Comparison of ENCODE assay signal across 24 cellular contexts in the genomic region with DNA sequence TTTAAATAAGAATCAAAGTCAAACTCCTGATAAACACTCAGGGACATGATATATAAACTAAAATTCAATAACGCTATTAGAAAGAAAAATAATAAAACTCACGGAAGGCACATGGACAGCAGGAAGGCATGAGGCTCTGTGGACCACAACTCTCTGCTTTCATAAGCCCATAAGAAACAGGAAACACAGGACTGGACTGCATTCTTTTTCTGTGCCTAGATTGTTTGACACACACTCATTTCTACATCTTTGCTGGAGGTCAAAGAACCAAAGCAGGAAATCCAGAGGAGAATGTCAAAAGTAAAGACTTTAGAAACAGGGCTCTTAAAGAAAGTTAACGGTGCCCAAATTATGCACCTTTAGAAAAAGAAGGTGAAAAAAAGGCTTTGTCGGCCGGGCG.
"Had no signal": no experiment of that assay in that cellular context is flagged by ENCODE, and none has a peak within 500 bp of the region (broad histone marks: within the 10 kb centered on the region; RNA-seq: fewer than 3 reads in every experiment).

No MANE protein-coding gene starts in this region.

- H3K27me3 Mint-ChIP-seq: activated CD4-positive, alpha-beta memory T cell treated with anti-CD3 and anti-CD28 coated beads for 36 hours; activated naive CD4-positive, alpha-beta T cell treated with anti-CD3 and anti-CD28 coated beads, Interleukin-2, amount 10 ng/mL, durations not matched to agents 7 days and 5 days; natural killer cell treated with Interleukin-12 subunit alpha and Interleukin-12 subunit beta and Interleukin-15 and Interleukin-18, amount 100 ng/mL, for 72 hours had no signal

- H3K4me3 Mint-ChIP-seq: activated CD4-positive, alpha-beta memory T cell treated with anti-CD3 and anti-CD28 coated beads for 36 hours; activated naive CD4-positive, alpha-beta T cell treated with anti-CD3 and anti-CD28 coated beads, Interleukin-2, amount 10 ng/mL, durations not matched to agents 7 days and 5 days; natural killer cell treated with Interleukin-12 subunit alpha and Interleukin-12 subunit beta and Interleukin-15 and Interleukin-18, amount 100 ng/mL, for 72 hours had no signal

- H3K27ac ChIP-seq: adrenal gland, ascending aorta, epithelial cell of prostate, heart left ventricle, neutrophil, pancreas, right atrium auricular region, spleen, testis, upper lobe of left lung had no signal

- H3K36me3 ChIP-seq: adrenal gland, ascending aorta, heart left ventricle, neutrophil, pancreas, right atrium auricular region, upper lobe of left lung had no signal

- H3K36me3 Mint-ChIP-seq: activated CD4-positive, alpha-beta memory T cell treated with anti-CD3 and anti-CD28 coated beads for 36 hours; natural killer cell treated with Interleukin-12 subunit alpha and Interleukin-12 subunit beta and Interleukin-15 and Interleukin-18, amount 100 ng/mL, for 72 hours had no signal

- DNase-seq: activated CD4-positive, alpha-beta memory T cell treated with anti-CD3 and anti-CD28 coated beads for 36 hours; activated CD4-positive, alpha-beta T cell treated with anti-CD3 and anti-CD28 coated beads for 48 hours; activated effector memory CD4-positive, alpha-beta T cell treated with Interleukin-2 at 50 U/mL for 16 hours; activated naive CD4-positive, alpha-beta T cell treated with anti-CD3 and anti-CD28 coated beads, Interleukin-2, amount 10 ng/mL, durations not matched to agents 7 days and 5 days; activated T-cell treated with anti-CD3 and anti-CD28 coated beads, Interleukin-2, amount 50 U/mL, for 48 hours; adrenal gland; central memory CD4-positive, alpha-beta T cell; heart left ventricle; left cardiac atrium; midbrain; pancreas; psoas muscle; spleen; stimulated activated CD4-positive, alpha-beta T cell treated with anti-CD3 and anti-CD28 coated beads, Interleukin-4, amount 100 ng/mL, for 1 hour; T1000; testis had no signal

- FAIRE-seq: colon, islet of Langerhans, pancreas had no signal

- H3K27me3 ChIP-seq: adrenal gland, ascending aorta, heart left ventricle, neutrophil, pancreas, right atrium auricular region, spleen, testis, upper lobe of left lung had no signal

- H3K4me1 ChIP-seq: testis had no signal

- H3K9me3 ChIP-seq: adrenal gland, ascending aorta, heart left ventricle, neutrophil, pancreas, psoas muscle, right atrium auricular region, spleen, testis, upper lobe of left lung had no signal

- ATAC-seq: heart left ventricle, left cardiac atrium, pancreas, psoas muscle had no signal

- H3K27ac Mint-ChIP-seq: activated CD4-positive, alpha-beta memory T cell treated with anti-CD3 and anti-CD28 coated beads for 36 hours; activated naive CD4-positive, alpha-beta T cell treated with anti-CD3 and anti-CD28 coated beads, Interleukin-2, amount 10 ng/mL, durations not matched to agents 7 days and 5 days had no signal

- H3K4me3 ChIP-seq: adrenal gland, ascending aorta, heart left ventricle, pancreas, psoas muscle, right atrium auricular region, spleen, testis, upper lobe of left lung had no signal

- H3K9me3 Mint-ChIP-seq: activated CD4-positive, alpha-beta memory T cell treated with anti-CD3 and anti-CD28 coated beads for 36 hours; activated naive CD4-positive, alpha-beta T cell treated with anti-CD3 and anti-CD28 coated beads, Interleukin-2, amount 10 ng/mL, durations not matched to agents 7 days and 5 days; natural killer cell treated with Interleukin-12 subunit alpha and Interleukin-12 subunit beta and Interleukin-15 and Interleukin-18, amount 100 ng/mL, for 72 hours had no signal
